Comparison of ENCODE assay signal across 1 cellular context in genomic region chr3:152836269-152836668, GRCh38.
TF ChIP-seq lines count a peak whose summit lies in the region.

No MANE protein-coding gene starts in this region.

TF ChIP-seq in endothelial cell of umbilical vein, 7 proteins besides CTCF, POLR2A, EP300 and RAD21 (continued from another document):
- TF ChIP-seq MAX (IDR thresholded peaks at IDR 0.05; ENCODE audit: insufficient read depth, insufficient read length) (no peak), GATA2 (IDR thresholded peaks at IDR 0.05; ENCODE audit: insufficient read depth, insufficient read length, low read depth, low read length) (no peak), FOS (IDR thresholded peaks at IDR 0.05; ENCODE audit: borderline replicate concordance, insufficient read depth, low read length) (no peak)
